Comparison of ENCODE assay signal across 8 cellular contexts in genomic region chr14:69152944-69153847, GRCh38. TPM values are rescaled to one million over a fixed set of nuclear protein-coding genes. Genes with fewer than 3 reads are reported as not detected.
DNase-seq lines count a peak whose midpoint lies in the region; ATAC-seq and TF ChIP-seq lines count a peak whose summit lies in the region.

A gene with protein sequence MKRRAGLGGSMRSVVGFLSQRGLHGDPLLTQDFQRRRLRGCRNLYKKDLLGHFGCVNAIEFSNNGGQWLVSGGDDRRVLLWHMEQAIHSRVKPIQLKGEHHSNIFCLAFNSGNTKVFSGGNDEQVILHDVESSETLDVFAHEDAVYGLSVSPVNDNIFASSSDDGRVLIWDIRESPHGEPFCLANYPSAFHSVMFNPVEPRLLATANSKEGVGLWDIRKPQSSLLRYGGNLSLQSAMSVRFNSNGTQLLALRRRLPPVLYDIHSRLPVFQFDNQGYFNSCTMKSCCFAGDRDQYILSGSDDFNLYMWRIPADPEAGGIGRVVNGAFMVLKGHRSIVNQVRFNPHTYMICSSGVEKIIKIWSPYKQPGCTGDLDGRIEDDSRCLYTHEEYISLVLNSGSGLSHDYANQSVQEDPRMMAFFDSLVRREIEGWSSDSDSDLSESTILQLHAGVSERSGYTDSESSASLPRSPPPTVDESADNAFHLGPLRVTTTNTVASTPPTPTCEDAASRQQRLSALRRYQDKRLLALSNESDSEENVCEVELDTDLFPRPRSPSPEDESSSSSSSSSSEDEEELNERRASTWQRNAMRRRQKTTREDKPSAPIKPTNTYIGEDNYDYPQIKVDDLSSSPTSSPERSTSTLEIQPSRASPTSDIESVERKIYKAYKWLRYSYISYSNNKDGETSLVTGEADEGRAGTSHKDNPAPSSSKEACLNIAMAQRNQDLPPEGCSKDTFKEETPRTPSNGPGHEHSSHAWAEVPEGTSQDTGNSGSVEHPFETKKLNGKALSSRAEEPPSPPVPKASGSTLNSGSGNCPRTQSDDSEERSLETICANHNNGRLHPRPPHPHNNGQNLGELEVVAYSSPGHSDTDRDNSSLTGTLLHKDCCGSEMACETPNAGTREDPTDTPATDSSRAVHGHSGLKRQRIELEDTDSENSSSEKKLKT (minus strand): TSS chr14:69153119. CDS start chr14:69152978, 141 bp downstream.

- H2AFZ ChIP-seq in OCI-LY1 (ENCODE audit: low read length), result no peak within 1 kb of the TSS

- H3K9me2 ChIP-seq in OCI-LY1 (ENCODE audit: low read depth, low read length), result no peaks in the 10 kb centered on the region

- ATAC-seq in GM21423 (IDR thresholded peaks at IDR 0.05; ENCODE audit: unreplicated experiment), result peak; percentile 85

- peaks cover 4% of the 10 kb centered on the region for H3K36me3 Mint-ChIP-seq in mesothelial cell of epicardium

- H3K4me1 Mint-ChIP-seq in mesothelial cell of epicardium, result peaks cover 28% of the 10 kb centered on the region

- H3K9ac ChIP-seq in OCI-LY1 (ENCODE audit: low read length), result peak within 1 kb of the TSS; percentile 96

- H3K27ac ChIP-seq in OCI-LY1 (ENCODE audit: low read depth, low read length, poor library complexity, severe bottlenecking), result peak within 1 kb of the TSS; percentile 81

- peak within 1 kb of the TSS; percentile 98 for H3K4me3 ChIP-seq in OCI-LY1 (ENCODE audit: low read depth, low read length, poor library complexity, severe bottlenecking)

- no peaks in the 10 kb centered on the region for H3F3A ChIP-seq in OCI-LY1 (ENCODE audit: insufficient read depth, low read length)

- H3K4me2 ChIP-seq in OCI-LY1 (ENCODE audit: low read length), result peak within 1 kb of the TSS; percentile 97

- in situ Hi-C loops in Caki2 (cut with HindIII; ENCODE audit: low pct_unique_long_range_greater_than_20kb, low sequenced_read_pairs), result no loop called here
- in situ Hi-C loops in endometrial microvascular endothelial cells (cut with HindIII; ENCODE audit: inconsistent ontology term, low pct_unique_long_range_greater_than_20kb, low sequenced_read_pairs), result no loop called here

- peaks cover 25% of the 10 kb centered on the region for H3K79me2 ChIP-seq in OCI-LY1 (ENCODE audit: insufficient read depth, low read length)

- H3K4me3 Mint-ChIP-seq in mesothelial cell of epicardium, result peak within 1 kb of the TSS; percentile 91

- H3K27me3 Mint-ChIP-seq in mesothelial cell of epicardium (ENCODE audit: low read depth), result no peaks in the 10 kb centered on the region

- no peaks in the 10 kb centered on the region for H3K9me3 Mint-ChIP-seq in mesothelial cell of epicardium

- peak; percentile 94 for DNase-seq in Caki2 (ENCODE audit: low read depth)
- DNase-seq in HuH-7 (ENCODE audit: low spot score), result peak; percentile 91
- DNase-seq in activated CD8-positive, alpha-beta memory T cell treated with anti-CD3 and anti-CD28 coated beads, Interleukin-2, amount 50 U/mL, for 4 hours, result peak; percentile 90
- DNase-seq in mesothelial cell of epicardium (ENCODE audit: low spot score in 2 of 2, unreplicated experiment in 2 of 2), result peak; percentile 82 to 86
- DNase-seq in stimulated activated CD8-positive, alpha-beta memory T cell treated with anti-CD3 and anti-CD28 coated beads, Interleukin-15, amount 100 ng/mL, for 4 hours (ENCODE audit: low read depth in 2 of 2), result peak; percentile 86 to 88

- no peaks in the 10 kb centered on the region; the same call in none of the 2 replicates for H3K27me3 ChIP-seq in OCI-LY1 (ENCODE audit: insufficient read depth, low read length)

- peak within 1 kb of the TSS; percentile 89 for H3K27ac Mint-ChIP-seq in mesothelial cell of epicardium

- no peak for TF ChIP-seq CTCF in OCI-LY1 (IDR thresholded peaks at IDR 0.05; ENCODE audit: low read length)
- TF ChIP-seq CTCF in mesothelial cell of epicardium (IDR thresholded peaks at IDR 0.05; ENCODE audit: unreplicated experiment), result no peak

- H3K36me3 ChIP-seq in OCI-LY1 (ENCODE audit: insufficient read depth, low read length), result peaks cover 15% of the 10 kb centered on the region; the same call in 1 of the 2 replicates

- H4K20me1 ChIP-seq in OCI-LY1 (ENCODE audit: insufficient read depth, low read length), result no peaks in the 10 kb centered on the region

- no peaks in the 10 kb centered on the region for H3K9me3 ChIP-seq in OCI-LY1 (ENCODE audit: low read length)

- peaks cover 26% of the 10 kb centered on the region for H3K4me1 ChIP-seq in OCI-LY1 (ENCODE audit: insufficient read depth, low read length, severe bottlenecking)

RNA-seq across cellular contexts. Expression of the gene that starts here (rescaled TPM):
- total RNA-seq in Caki2 (2014; rRNA removed; shearing (Covaris generic); ENCODE audit: low replicate concordance), result 7.8 and 9.0 TPM in 2 replicates
- total RNA-seq in endometrial microvascular endothelial cells (ENCODE audit: inconsistent ontology term) (16.6 TPM), mesothelial cell of epicardium (61.8 to 64.9 TPM (median 64.4 TPM) in 3 replicates)

Comparison
In these comparisons a context has a peak if more than half of its experiments do, and no peak if none do; other contexts are left out.
1. Peak in every context shown above with its lines: DNase-seq, ATAC-seq, H3K4me3 ChIP-seq and H3K27ac ChIP-seq.